10 cellular contexts compared by ENCODE assay signal in genomic region chrX:50920132-50920531, GRCh38. TPM values are rescaled to one million over a fixed set of nuclear protein-coding genes. Genes with fewer than 3 reads are reported as not detected.
DNase-seq lines count a peak whose midpoint lies in the region; ATAC-seq and TF ChIP-seq lines count a peak whose summit lies in the region.
"Had no signal": no experiment of that assay in that cellular context is flagged by ENCODE, and none has a peak within 500 bp of the region (broad histone marks: within the 10 kb centered on the region; RNA-seq: fewer than 3 reads in every experiment).

No MANE protein-coding gene starts in this region.

- no peak for ATAC-seq in IMR-90 (ENCODE audit: low read depth)
- ATAC-seq in activated CD4-positive, CD25-positive, alpha-beta regulatory T cell treated with anti-CD3 and anti-CD28 coated beads, Interleukin-2, amount 50 U/mL, for 24 hours = no peak
- ATAC-seq: stimulated activated effector memory CD8-positive, alpha-beta T cell treated with anti-CD3 and anti-CD28 coated beads, Interleukin-12 subunit alpha, Interleukin-12 subunit beta, amount 100 ng/mL, for 72 hours had no signal

- H3K4me3 ChIP-seq in AG04449 (ENCODE audit: low read depth, low read length) = no peak overlapping the region
- H3K4me3 ChIP-seq in IMR-90 (ENCODE audit: insufficient read depth, low read depth, low read length) = no peak overlapping the region
- no peak overlapping the region for H3K4me3 ChIP-seq in cardiac fibroblast (replicated peaks in 1 of 2; ENCODE audit: low read depth in 2 of 2, low read length in 2 of 2)
- H3K4me3 ChIP-seq in liver (ENCODE audit: low read depth in 1 of 3, low read length in 3 of 3) = no peak overlapping the region

- H3K56ac ChIP-seq in IMR-90 (ENCODE audit: extremely low read depth, insufficient read depth, low read length) = no peak overlapping the region

- H3K9ac ChIP-seq in IMR-90 (ENCODE audit: low read depth, low read length) (no peak overlapping the region), liver (ENCODE audit: low read depth in 1 of 2, low read length in 2 of 2) (no peak overlapping the region)

- H2BK20ac ChIP-seq in IMR-90 (ENCODE audit: low read depth, low read length) = no peak overlapping the region

- no peak overlapping the region for H4K5ac ChIP-seq in IMR-90 (ENCODE audit: low read depth, low read length)

- H2AK9ac ChIP-seq in IMR-90 (replicated peaks; ENCODE audit: low read depth, low read length, poor library complexity) = no peak overlapping the region

- H4K8ac ChIP-seq in IMR-90 (ENCODE audit: low read depth in 2 of 2, low read length in 2 of 2) = no peak overlapping the region

- H3K4me2 ChIP-seq in IMR-90 (ENCODE audit: low read depth, low read length) = no peak overlapping the region

- H3K4me1 ChIP-seq in IMR-90 (ENCODE audit: control insufficient read depth, insufficient read depth, low read length) (no peaks in the 10 kb centered on the region), liver (ENCODE audit: control insufficient read depth in 4 of 4, insufficient read depth in 4 of 4, low read length in 3 of 4) (no peaks in the 10 kb centered on the region)

- H3K9me3 ChIP-seq in IMR-90 (ENCODE audit: control insufficient read depth, insufficient read depth, low read length) (no peaks in the 10 kb centered on the region), liver (ENCODE audit: control insufficient read depth in 4 of 4, low read length in 3 of 4) (peaks cover 0 to 2% (median 0%) of the 10 kb centered on the region in 4 donors)

- no peak overlapping the region for H3K27ac ChIP-seq in IMR-90 (ENCODE audit: insufficient read depth, low read length)
- H3K27ac ChIP-seq in liver (ENCODE audit: low read depth in 1 of 2, low read length in 2 of 2) = no peak overlapping the region

- H2BK5ac ChIP-seq in IMR-90 (ENCODE audit: low read depth, low read length, poor library complexity, severe bottlenecking) = no peak overlapping the region

- POLR2A ChIA-PET in AG04449 (lab: Yijun Ruan, JAX) = no interaction called here
- POLR2A ChIA-PET in IMR-90 (lab: Charles Lee; ENCODE audit: unreplicated experiment) = no interaction called here

- no peaks in the 10 kb centered on the region for H3K79me1 ChIP-seq in IMR-90 (ENCODE audit: low read depth in 1 of 2, low read length in 2 of 2)

- no peak overlapping the region for H3K14ac ChIP-seq in IMR-90 (replicated peaks; ENCODE audit: low read depth, low read length)

- no peak overlapping the region for H4K91ac ChIP-seq in IMR-90 (ENCODE audit: insufficient read depth, low read depth, low read length)

- H2BK15ac ChIP-seq in IMR-90 (ENCODE audit: low read depth, low read length) = no peak overlapping the region

- BruUV-seq in IMR-90 (replicated peaks; lab: Mats Ljungman, UMichigan) = no TSS peak

- H3K36me3 ChIP-seq in IMR-90 (ENCODE audit: control insufficient read depth, insufficient read depth, low read length) = no peaks in the 10 kb centered on the region
- H3K36me3 ChIP-seq in liver (ENCODE audit: control insufficient read depth in 4 of 4, insufficient read depth in 3 of 4, low read depth in 1 of 4, low read length in 3 of 4) = no peaks in the 10 kb centered on the region

- DNase-seq in AG04449 (ENCODE audit: low read depth, low spot score) (no peak), IMR-90 (peak; percentile 18), cardiac fibroblast (ENCODE audit: low read depth in 2 of 2) (peak; percentile 20 to 32), NCI-H1694 treated with DMSO at 0.1 percent for 48 hours (lab: John Stamatoyannopoulos, UW) (no peak), GOT3 (lab: John Stamatoyannopoulos, UW) (no peak), anterior cingulate cortex (lab: John Stamatoyannopoulos, UW) (no peak)

- dilution Hi-C loops in IMR-90 (cut with HindIII; ENCODE audit: low sequenced_read_pairs, unreplicated experiment) = no loop called here

- no peaks in the 10 kb centered on the region for H3K9me1 ChIP-seq in IMR-90 (ENCODE audit: insufficient read depth, low read length)

- H3K23ac ChIP-seq in IMR-90 (ENCODE audit: low read depth, low read length) = no peak overlapping the region

- no peak overlapping the region for H2AK5ac ChIP-seq in IMR-90 (ENCODE audit: low read depth, low read length)

- no peak for TF ChIP-seq POLR2A in IMR-90 (IDR thresholded peaks at IDR 0.05; ENCODE audit: low read depth, low read length)

- H2BK120ac ChIP-seq in IMR-90 (ENCODE audit: low read depth, low read length) = no peak overlapping the region

- H4K20me1 ChIP-seq in IMR-90 (ENCODE audit: insufficient read depth, low read length) = no peaks in the 10 kb centered on the region

- CTCF ChIA-PET in AG04449 (lab: Yijun Ruan, JAX) (interaction anchor here (0.6 to 1.8 kb wide), 6 partner anchors 22 to 234 kb away, joined by 3 to 9 read pairs (median 3); no protein-coding TSS in a partner anchor), IMR-90 (lab: Yijun Ruan, JAX) (interaction anchor here (1.2 kb wide), 1 partner anchor 10 kb away, joined by 4 read pairs; no protein-coding TSS in a partner anchor)

- TF ChIP-seq CTCF in AG04449 (IDR thresholded peaks at IDR 0.05; ENCODE audit: insufficient read depth, low read length, missing control alignments) (peak; percentile 19), IMR-90 (conservative IDR thresholded peaks at IDR 0.05; ENCODE audit: low read depth, low read length) (peak; percentile 49), cardiac fibroblast (IDR thresholded peaks at IDR 0.05; ENCODE audit: low read depth, low read length) (peak; percentile 25), liver (IDR thresholded peaks at IDR 0.05; ENCODE audit: low read depth, low read length, missing input control) (peak; percentile 35)

- intact Hi-C loops in IMR-90 (cut with micrococcal nuclease) = loop anchor here (1.0 kb wide), 1 partner anchor 229 kb away; no protein-coding TSS in a partner anchor

- in situ Hi-C loops in IMR-90 (cut with MboI; ENCODE audit: low sequenced_read_pairs) = loop anchor here (10.0 kb wide), 1 partner anchor 235 kb away; no protein-coding TSS in a partner anchor

- H3K27me3 ChIP-seq in IMR-90 (ENCODE audit: control insufficient read depth, insufficient read depth, low read length) = peaks cover 5% of the 10 kb centered on the region
- H3K27me3 ChIP-seq in liver (ENCODE audit: control insufficient read depth in 4 of 4, insufficient read depth in 4 of 4, low read length in 3 of 4) = no peaks in the 10 kb centered on the region

- TF ChIP-seq RAD21 in IMR-90 (IDR thresholded peaks at IDR 0.05; ENCODE audit: low read length) (peak; percentile 52), liver (IDR thresholded peaks at IDR 0.05) (peak; percentile 64 to 76)

- no peak overlapping the region for H3K4ac ChIP-seq in IMR-90 (ENCODE audit: low read depth, low read length)

- H3K18ac ChIP-seq in IMR-90 (ENCODE audit: low read depth, low read length) = no peak overlapping the region

- H2AFZ ChIP-seq in IMR-90 (replicated peaks; ENCODE audit: low read length, poor library complexity) = no peak overlapping the region

TF ChIP-seq in IMR-90, 13 proteins besides CTCF, POLR2A, EP300 and RAD21:
- TF ChIP-seq SMC3 (IDR thresholded peaks at IDR 0.05; ENCODE audit: low read depth, low read length) (peak; percentile 41), NFE2L2 (IDR thresholded peaks at IDR 0.05; ENCODE audit: low read depth, low read length) (no peak)

TF ChIP-seq in liver, 16 proteins besides CTCF, POLR2A, EP300 and RAD21:
- TF ChIP-seq, protein P1, sequence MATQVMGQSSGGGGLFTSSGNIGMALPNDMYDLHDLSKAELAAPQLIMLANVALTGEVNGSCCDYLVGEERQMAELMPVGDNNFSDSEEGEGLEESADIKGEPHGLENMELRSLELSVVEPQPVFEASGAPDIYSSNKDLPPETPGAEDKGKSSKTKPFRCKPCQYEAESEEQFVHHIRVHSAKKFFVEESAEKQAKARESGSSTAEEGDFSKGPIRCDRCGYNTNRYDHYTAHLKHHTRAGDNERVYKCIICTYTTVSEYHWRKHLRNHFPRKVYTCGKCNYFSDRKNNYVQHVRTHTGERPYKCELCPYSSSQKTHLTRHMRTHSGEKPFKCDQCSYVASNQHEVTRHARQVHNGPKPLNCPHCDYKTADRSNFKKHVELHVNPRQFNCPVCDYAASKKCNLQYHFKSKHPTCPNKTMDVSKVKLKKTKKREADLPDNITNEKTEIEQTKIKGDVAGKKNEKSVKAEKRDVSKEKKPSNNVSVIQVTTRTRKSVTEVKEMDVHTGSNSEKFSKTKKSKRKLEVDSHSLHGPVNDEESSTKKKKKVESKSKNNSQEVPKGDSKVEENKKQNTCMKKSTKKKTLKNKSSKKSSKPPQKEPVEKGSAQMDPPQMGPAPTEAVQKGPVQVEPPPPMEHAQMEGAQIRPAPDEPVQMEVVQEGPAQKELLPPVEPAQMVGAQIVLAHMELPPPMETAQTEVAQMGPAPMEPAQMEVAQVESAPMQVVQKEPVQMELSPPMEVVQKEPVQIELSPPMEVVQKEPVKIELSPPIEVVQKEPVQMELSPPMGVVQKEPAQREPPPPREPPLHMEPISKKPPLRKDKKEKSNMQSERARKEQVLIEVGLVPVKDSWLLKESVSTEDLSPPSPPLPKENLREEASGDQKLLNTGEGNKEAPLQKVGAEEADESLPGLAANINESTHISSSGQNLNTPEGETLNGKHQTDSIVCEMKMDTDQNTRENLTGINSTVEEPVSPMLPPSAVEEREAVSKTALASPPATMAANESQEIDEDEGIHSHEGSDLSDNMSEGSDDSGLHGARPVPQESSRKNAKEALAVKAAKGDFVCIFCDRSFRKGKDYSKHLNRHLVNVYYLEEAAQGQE (IDR thresholded peaks at IDR 0.05) = no peak
- TF ChIP-seq HNF4A (conservative IDR thresholded peaks at IDR 0.05) (no peak), RXRA (IDR thresholded peaks at IDR 0.05) (no peak), NR2F2 (IDR thresholded peaks at IDR 0.05) (no peak), HNF4G (IDR thresholded peaks at IDR 0.05) (no peak), YY1 (IDR thresholded peaks at IDR 0.05) (no peak), GABPA (IDR thresholded peaks at IDR 0.05 in 1 of 2, conservative IDR thresholded peaks at IDR 0.05 in 1 of 2) (no peak), FOXA1 (IDR thresholded peaks at IDR 0.05) (no peak)

RNA-seq across cellular contexts. Expression of gene BMP15, which starts 9.6 kb away (rescaled TPM):
- total RNA-seq in IMR-90 (2012; rRNA removed) = not detected in 2 replicates
- not detected in 2 replicates for polyA plus RNA-seq in IMR-90 (2012; rRNA removed)
- not detected in 2 replicates for polyA plus RNA-seq in IMR-90 (2012; cell fraction: cytosol; rRNA removed)
- not detected in 2 replicates for polyA plus RNA-seq in IMR-90 (2012; cell fraction: nucleus; rRNA removed; ENCODE audit: low replicate concordance)
- not detected for total RNA-seq in liver
- polyA plus RNA-seq in liver = not detected
- total RNA-seq: T-helper 1 cell treated with Interleukin-12 subunit alpha and Interleukin-12 subunit beta and Interleukin-4 antibody, amounts not matched to agents 30 ng/mL and 1 ng/mL, for 36 hours had no signal

Comparison
In these comparisons a context has a peak if more than half of its experiments do, and no peak if none do; other contexts are left out.
1. DNase-seq: peak in IMR-90 (single experiment) and cardiac fibroblast (2 of 2); none in AG04449 (single experiment), NCI-H1694 treated with DMSO at 0.1 percent for 48 hours (single experiment), GOT3 (single experiment) and anterior cingulate cortex (0 of 58).
2. Peak in every context shown above with its lines, with median percentiles within 50 percentile points of each other: CTCF ChIP-seq.